Comparison of ENCODE assay signal across 11 cellular contexts in the genomic region with DNA sequence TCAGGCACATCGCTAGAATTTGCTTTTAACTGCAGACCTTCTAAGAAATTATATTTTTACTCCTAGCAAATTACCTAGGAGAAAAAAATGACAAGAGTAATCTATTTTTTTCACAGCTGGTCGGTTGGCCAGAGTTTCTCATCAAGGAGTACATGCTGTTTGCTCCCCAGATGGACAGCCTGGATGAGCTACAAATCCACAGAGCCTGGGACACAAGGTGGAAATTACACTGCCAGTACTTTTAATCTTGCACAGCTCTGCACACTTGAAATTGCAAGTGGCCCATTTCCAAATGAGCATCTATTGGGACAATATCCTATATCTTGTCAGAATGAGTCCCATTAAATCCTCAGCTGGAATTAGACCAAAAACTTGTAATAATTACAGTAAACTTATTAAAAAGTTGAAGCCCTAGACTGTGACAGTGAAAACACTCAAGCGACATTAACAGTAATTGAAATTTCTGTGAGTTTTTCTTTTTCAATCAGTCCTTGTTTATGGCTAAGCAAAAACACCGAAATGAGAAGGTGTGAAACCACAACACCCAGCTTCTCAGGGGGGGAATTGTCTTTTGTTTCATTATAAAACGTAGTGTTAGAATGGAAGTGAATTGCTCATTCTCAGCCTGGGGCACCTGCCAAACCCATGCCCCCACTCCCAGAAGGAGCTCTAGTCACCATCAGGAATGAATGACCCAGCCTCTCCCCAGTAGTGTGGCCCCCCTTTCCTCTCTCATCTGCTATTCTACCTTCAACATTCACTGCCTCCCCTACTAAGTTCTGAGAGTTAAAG.
DNase-seq lines count a peak whose midpoint lies in the region; ATAC-seq and TF ChIP-seq lines count a peak whose summit lies in the region.
"Had no signal": no experiment of that assay in that cellular context is flagged by ENCODE, and none has a peak within 500 bp of the region (broad histone marks: within the 10 kb centered on the region; RNA-seq: fewer than 3 reads in every experiment).

No MANE protein-coding gene starts in this region.

- no peaks in the 10 kb centered on the region for H3K36me3 ChIP-seq in PC-3 (ENCODE audit: low read depth, low read length)
- H3K36me3 ChIP-seq: HAP-1 had no signal

- BruUV-seq in PC-3 (replicated peaks; lab: Mats Ljungman, UMichigan) = no TSS peak

- H3K4me1 ChIP-seq in PC-3 (ENCODE audit: insufficient read depth, low read length) = peaks cover 37% of the 10 kb centered on the region
- H3K4me1 ChIP-seq: HAP-1 had no signal

- no peaks in the 10 kb centered on the region for H3F3A ChIP-seq in PC-3 (ENCODE audit: low read length, unreplicated experiment)

- no peak overlapping the region for H3K27ac ChIP-seq in PC-3 (ENCODE audit: low read length)

- DNase-seq in activated T-cell treated with anti-CD3 and anti-CD28 coated beads for 48 hours (ENCODE audit: low read depth) (peak; percentile 18), activated T-cell treated with anti-CD3 and anti-CD28 coated beads for 4 hours (no peak), PC-3 (peak; percentile 26), sciatic nerve (ENCODE audit: low spot score) (no peak), NCI-H1694 (lab: John Stamatoyannopoulos, UW) (no peak)
- DNase-seq in stimulated activated CD4-positive, alpha-beta T cell treated with anti-CD3 and anti-CD28 coated beads, Interleukin-4, amount 100 ng/mL, for 24 hours = peak; percentile 33
- DNase-seq: NCI-H748 treated with DMSO at 0.1 percent for 48 hours had no signal

- CTCF ChIA-PET in PC-3 (lab: Charles Lee) = no interaction called here

- peaks cover 8% of the 10 kb centered on the region; the same call in 1 of the 2 replicates for H3K9me3 ChIP-seq in PC-3 (ENCODE audit: low read length)

- no peak for TF ChIP-seq CTCF in PC-3 (conservative IDR thresholded peaks at IDR 0.05; ENCODE audit: low read depth, low read length)

- no peak overlapping the region for H2AFZ ChIP-seq in PC-3 (ENCODE audit: low read length)

- H3K9me2 ChIP-seq in PC-3 (replicated peaks; ENCODE audit: low read length) = no peaks in the 10 kb centered on the region

- no peak overlapping the region for H3K4me2 ChIP-seq in PC-3 (ENCODE audit: low read length)

- no peak overlapping the region for H3K9ac ChIP-seq in PC-3 (ENCODE audit: low read length)

- POLR2A ChIA-PET in PC-3 (lab: Charles Lee; ENCODE audit: unreplicated experiment) = no interaction called here

- intact Hi-C loops in PC-3 (cut with micrococcal nuclease) = loop anchor here (2.0 kb wide), 1 partner anchor 23 kb away; no protein-coding TSS in a partner anchor
- intact Hi-C loops in sciatic nerve (cut with DNase I) = no loop called here

- H3K79me2 ChIP-seq in PC-3 (ENCODE audit: low read length) = no peaks in the 10 kb centered on the region

- no peaks in the 10 kb centered on the region for H3K27me3 ChIP-seq in PC-3 (ENCODE audit: low read length)

- no peak overlapping the region for H3K4me3 ChIP-seq in PC-3 (ENCODE audit: low read length)
- H3K4me3 ChIP-seq: HAP-1 had no signal

- peak; percentile 64 for ATAC-seq in GM21717 (IDR thresholded peaks at IDR 0.05; ENCODE audit: unreplicated experiment)
- ATAC-seq in PC-3 = no peak
- ATAC-seq in sciatic nerve = no peak
- ATAC-seq in GM21825 (IDR thresholded peaks at IDR 0.05; ENCODE audit: unreplicated experiment) = no peak
- ATAC-seq: esophagus mucosa had no signal

- H4K20me1 ChIP-seq in PC-3 (ENCODE audit: low read length) = no peaks in the 10 kb centered on the region

Comparison
In these comparisons a context has a peak if more than half of its experiments do, and no peak if none do; other contexts are left out.
1. DNase-seq: peak in activated T-cell treated with anti-CD3 and anti-CD28 coated beads for 48 hours (single experiment), PC-3 (single experiment) and stimulated activated CD4-positive, alpha-beta T cell treated with anti-CD3 and anti-CD28 coated beads, Interleukin-4, amount 100 ng/mL, for 24 hours (single experiment); none in activated T-cell treated with anti-CD3 and anti-CD28 coated beads for 4 hours (single experiment), sciatic nerve (single experiment) and NCI-H1694 (single experiment).